Comparison of ENCODE assay signal across 19 cellular contexts in genomic region chr3:24440764-24441464, GRCh38. TPM values are rescaled to one million over a fixed set of nuclear protein-coding genes. Genes with fewer than 3 reads are reported as not detected.
DNase-seq lines count a peak whose midpoint lies in the region; ATAC-seq and TF ChIP-seq lines count a peak whose summit lies in the region.
"Had no signal": no experiment of that assay in that cellular context is flagged by ENCODE, and none has a peak within 500 bp of the region (broad histone marks: within the 10 kb centered on the region; RNA-seq: fewer than 3 reads in every experiment).

No MANE protein-coding gene starts in this region.

- peak overlapping the region in 2 of 12 donors; percentile 40 to 69 for H3K27ac ChIP-seq in heart left ventricle
- no peak overlapping the region for H3K27ac ChIP-seq in left ventricle myocardium inferior (replicated peaks)
- H3K27ac ChIP-seq in adrenal gland, result no peak overlapping the region
- H3K27ac ChIP-seq: BLaER1 treated with 17β-estradiol and CSF1 and Interleukin-3, amounts not matched to agents 10 nM and 100 nM had no signal

- ATAC-seq in heart left ventricle (peak; percentile 8 to 53 (median 34)), left ventricle myocardium superior (peak; percentile 59), GM21360 (IDR thresholded peaks at IDR 0.05; ENCODE audit: unreplicated experiment) (no peak)

- no peak overlapping the region for H3K4me3 ChIP-seq in heart left ventricle
- no peak overlapping the region for H3K4me3 ChIP-seq in left ventricle myocardium inferior
- H3K4me3 ChIP-seq in adrenal gland, result no peak overlapping the region
- H3K4me3 ChIP-seq: BLaER1 treated with 17β-estradiol and CSF1 and Interleukin-3, amounts not matched to agents 10 nM and 100 nM; MG63 had no signal

- H3K27me3 ChIP-seq in heart left ventricle, result no peaks in the 10 kb centered on the region
- no peaks in the 10 kb centered on the region for H3K27me3 ChIP-seq in left ventricle myocardium inferior (ENCODE audit: low read depth)
- no peaks in the 10 kb centered on the region for H3K27me3 ChIP-seq in adrenal gland
- H3K27me3 ChIP-seq: BLaER1 treated with 17β-estradiol and CSF1 and Interleukin-3, amounts not matched to agents 10 nM and 100 nM; MG63 had no signal

- 40 to 53% (median 44%) methylated on average over 3 of the region's 3 CpGs for WGBS in heart left ventricle, 4 donors
- 76 to 83% (median 78%) methylated on average over 3 of the region's 3 CpGs for WGBS in adrenal gland, 4 donors

- H3K9me3 ChIP-seq in heart left ventricle, result no peaks in the 10 kb centered on the region
- no peaks in the 10 kb centered on the region for H3K9me3 ChIP-seq in left ventricle myocardium inferior (replicated peaks)
- H3K9me3 ChIP-seq in adrenal gland (replicated peaks in 1 of 3), result no peaks in the 10 kb centered on the region
- H3K9me3 ChIP-seq: BLaER1 treated with 17β-estradiol and CSF1 and Interleukin-3, amounts not matched to agents 10 nM and 100 nM; MG63 had no signal

- H3K4me1 ChIP-seq in heart left ventricle, result peaks cover 0 to 18% (median 4%) of the 10 kb centered on the region in 12 donors
- peaks cover 32% of the 10 kb centered on the region for H3K4me1 ChIP-seq in left ventricle myocardium inferior
- H3K4me1 ChIP-seq in adrenal gland (replicated peaks in 1 of 2), result no peaks in the 10 kb centered on the region
- H3K4me1 ChIP-seq: BLaER1 treated with 17β-estradiol and CSF1 and Interleukin-3, amounts not matched to agents 10 nM and 100 nM had no signal

- DNase-seq in heart left ventricle, result no peak
- DNase-seq in left ventricle myocardium inferior, result no peak
- no peak for DNase-seq in left ventricle myocardium superior
- DNase-seq in myocyte (ENCODE audit: low read depth), result peak; percentile 7
- no peak for DNase-seq in adrenal gland
- no peak for DNase-seq in NCI-H748 treated with DMSO at 0.1 percent for 48 hours (lab: John Stamatoyannopoulos, UW)
- DNase-seq: CD4-positive, alpha-beta T cell; H7; HFFc6; KG1; MG63; NCI-H2029; NCI-H446 treated with DMSO at 0.1 percent for 48 hours; NCI-H526; RPMI8226; SHP77 treated with DMSO at 0.1 percent for 48 hours had no signal

- intact Hi-C loops in heart left ventricle (cut with DNase I), result no loop called here
- intact Hi-C loops in left ventricle myocardium inferior (cut with micrococcal nuclease), result no loop called here
- intact Hi-C loops in left ventricle myocardium superior (cut with micrococcal nuclease), result no loop called here
- intact Hi-C loops in adrenal gland (cut with DNase I), result no loop called here

- no peak for TF ChIP-seq CTCF in heart left ventricle (IDR thresholded peaks at IDR 0.05)
- no peak for TF ChIP-seq CTCF in left ventricle myocardium inferior (IDR thresholded peaks at IDR 0.05; ENCODE audit: borderline replicate concordance)
- no peak for TF ChIP-seq CTCF in adrenal gland (IDR thresholded peaks at IDR 0.05)

- no peak for TF ChIP-seq POLR2A in heart left ventricle (IDR thresholded peaks at IDR 0.05)
- TF ChIP-seq POLR2A in adrenal gland (IDR thresholded peaks at IDR 0.05), result no peak

- H3K36me3 ChIP-seq in heart left ventricle (peaks cover 0 to 3% (median 0%) of the 10 kb centered on the region in 9 donors), left ventricle myocardium inferior (no peaks in the 10 kb centered on the region), adrenal gland (replicated peaks in 1 of 2) (no peaks in the 10 kb centered on the region)
- H3K36me3 ChIP-seq: BLaER1 treated with 17β-estradiol and CSF1 and Interleukin-3, amounts not matched to agents 10 nM and 100 nM; MG63 had no signal

RNA-seq across cellular contexts. Expression of gene THRB, which starts 53.7 kb away (rescaled TPM):
- total RNA-seq in heart left ventricle, result 10 to 100 TPM; 14.9 to 28.5 (median 21.6) TPM
- 10 to 100 TPM in 1 of 2 donors, 1 to 10 TPM in 1; 4.8 to 11.1 TPM for polyA plus RNA-seq in heart left ventricle
- total RNA-seq in left ventricle myocardium inferior, result 32.8 TPM
- 23.1 TPM for total RNA-seq in left ventricle myocardium superior
- 4.7 and 5.1 TPM in 2 replicates for total RNA-seq in myocyte
- polyA plus RNA-seq in myocyte (2012), result 1.9 TPM
- 10 to 100 TPM in 6 of 8 donors, 1 to 10 TPM in 2; 9.4 to 30.7 (median 19.0) TPM for total RNA-seq in adrenal gland
- 1 to 10 TPM; 3.0 to 8.9 (median 4.8) TPM for polyA plus RNA-seq in adrenal gland
- total RNA-seq: A172; CD4-positive, alpha-beta T cell; HFFc6 had no signal
